Comparison of ENCODE assay signal across 18 cellular contexts in the genomic region with DNA sequence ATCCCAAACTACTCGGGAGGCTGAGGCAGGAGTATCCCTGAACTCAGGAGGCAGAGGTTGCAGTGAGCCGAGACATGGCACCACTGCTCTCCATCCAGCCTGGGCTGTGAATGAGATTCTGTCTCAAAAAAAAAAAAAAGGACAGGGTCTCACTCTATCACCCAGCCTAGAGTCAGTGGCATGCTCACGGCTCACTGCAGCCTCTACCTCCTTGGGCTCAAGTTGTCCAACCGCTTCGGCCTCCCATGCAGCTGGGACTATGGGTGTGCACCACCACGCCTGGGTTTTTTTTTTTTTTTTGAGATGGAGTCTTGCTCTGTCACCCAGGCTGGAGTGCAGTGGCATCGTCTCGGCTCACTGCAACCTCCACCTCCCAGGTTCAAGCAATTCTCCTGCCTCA. TPM values are rescaled to one million over a fixed set of nuclear protein-coding genes. Genes with fewer than 3 reads are reported as not detected.
DNase-seq lines count a peak whose midpoint lies in the region; ATAC-seq and TF ChIP-seq lines count a peak whose summit lies in the region.
"Had no signal": no experiment of that assay in that cellular context is flagged by ENCODE, and none has a peak within 500 bp of the region (broad histone marks: within the 10 kb centered on the region; RNA-seq: fewer than 3 reads in every experiment).

No MANE protein-coding gene starts in this region.

- H3K4me3 ChIP-seq in left ventricle myocardium inferior = no peak overlapping the region
- H3K4me3 ChIP-seq in HEK293 (ENCODE audit: low read depth, low read length) = no peak overlapping the region
- H3K4me3 ChIP-seq: BLaER1, GM12878, GM23248 had no signal

- POLR2A ChIA-PET in HEK293 (lab: Yijun Ruan, JAX) = interaction anchor here (0.6 to 3.2 kb wide), 2 partner anchors 13 to 17 kb away, joined by 9 to 17 read pairs; no protein-coding TSS in a partner anchor
- POLR2A ChIA-PET in RWPE1 (lab: Yijun Ruan, JAX; ENCODE audit: low non-redundant PET) = no interaction called here

- H3K27ac ChIP-seq in left ventricle myocardium inferior (replicated peaks) (no peak overlapping the region), HEK293 (ENCODE audit: extremely low read depth, low read depth, low read length) (no peak overlapping the region), RWPE1 (peak overlapping the region; percentile 99)
- H3K27ac ChIP-seq: BLaER1, C4-2B, GM23248 had no signal

- CTCF ChIA-PET in HEK293 (lab: Yijun Ruan, JAX) = no interaction called here
- CTCF ChIA-PET in RWPE1 (lab: Yijun Ruan, JAX) = interaction anchor here (1.1 kb wide), 1 partner anchor 16 kb away, joined by 3 read pairs; no protein-coding TSS in a partner anchor

- peaks cover 10% of the 10 kb centered on the region for H3K9me3 ChIP-seq in left ventricle myocardium inferior (replicated peaks)
- no peaks in the 10 kb centered on the region for H3K9me3 ChIP-seq in HEK293 (ENCODE audit: control insufficient read depth, insufficient read depth, low read depth, low read length)

- H3K4me1 ChIP-seq in left ventricle myocardium inferior = peaks cover 48% of the 10 kb centered on the region
- H3K4me1 ChIP-seq in HEK293 (ENCODE audit: control insufficient read depth, insufficient read depth, low read length) = peaks cover 7% of the 10 kb centered on the region
- H3K4me1 ChIP-seq: Caco-2 had no signal

- ATAC-seq in left ventricle myocardium superior (no peak), HG02623 (IDR thresholded peaks at IDR 0.05; ENCODE audit: unreplicated experiment) (no peak), HG03196 (IDR thresholded peaks at IDR 0.05; ENCODE audit: unreplicated experiment) (no peak)
- ATAC-seq: CD8-positive, alpha-beta T cell; GM12878 had no signal

- intact Hi-C loops in left ventricle myocardium superior (cut with micrococcal nuclease) (no loop called here), left ventricle myocardium inferior (cut with micrococcal nuclease) (no loop called here)

- H3K36me3 ChIP-seq in left ventricle myocardium inferior (peaks cover 33% of the 10 kb centered on the region), HEK293 (ENCODE audit: control insufficient read depth in 2 of 2, insufficient read depth in 1 of 2, low read length in 2 of 2) (peaks cover 0 to 33% of the 10 kb centered on the region in 2 experiments; a peak in 1 of 3 replicates)

- peak; percentile 21 for DNase-seq in left ventricle myocardium superior
- no peak for DNase-seq in left ventricle myocardium inferior
- no peak for DNase-seq in RWPE1 (ENCODE audit: low spot score)
- DNase-seq in stimulated activated naive CD4-positive, alpha-beta T cell (lab: John Stamatoyannopoulos, UW) = no peak
- DNase-seq: Caco-2; CD4-positive, CD25-positive, alpha-beta regulatory T cell; CD8-positive, alpha-beta T cell; DMS153; DND-41; GM23248; H7; HCEC 1CT had no signal

- TF ChIP-seq CTCF in left ventricle myocardium inferior (IDR thresholded peaks at IDR 0.05; ENCODE audit: borderline replicate concordance) (no peak), HEK293 (tag by site-specific recombination; IDR thresholded peaks at IDR 0.05) (no peak), RWPE1 (conservative IDR thresholded peaks at IDR 0.05; ENCODE audit: low read depth) (no peak)

- no peaks in the 10 kb centered on the region for H3K27me3 ChIP-seq in left ventricle myocardium inferior (ENCODE audit: low read depth)
- H3K27me3 ChIP-seq: BLaER1 had no signal

TF ChIP-seq in HEK293, 187 proteins besides CTCF, POLR2A, EP300 and RAD21:
- no peak for TF ChIP-seq ZNF169 (tag by site-specific recombination; IDR thresholded peaks at IDR 0.05)
- TF ChIP-seq, protein P1, sequence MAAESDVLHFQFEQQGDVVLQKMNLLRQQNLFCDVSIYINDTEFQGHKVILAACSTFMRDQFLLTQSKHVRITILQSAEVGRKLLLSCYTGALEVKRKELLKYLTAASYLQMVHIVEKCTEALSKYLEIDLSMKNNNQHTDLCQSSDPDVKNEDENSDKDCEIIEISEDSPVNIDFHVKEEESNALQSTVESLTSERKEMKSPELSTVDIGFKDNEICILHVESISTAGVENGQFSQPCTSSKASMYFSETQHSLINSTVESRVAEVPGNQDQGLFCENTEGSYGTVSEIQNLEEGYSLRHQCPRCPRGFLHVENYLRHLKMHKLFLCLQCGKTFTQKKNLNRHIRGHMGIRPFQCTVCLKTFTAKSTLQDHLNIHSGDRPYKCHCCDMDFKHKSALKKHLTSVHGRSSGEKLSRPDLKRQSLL (tag by site-specific recombination; IDR thresholded peaks at IDR 0.05) = peak; percentile 67; the same call in 1 of the 2 replicates

RNA-seq across cellular contexts. Expression of a gene that starts 14.6 kb away (rescaled TPM):
- total RNA-seq in left ventricle myocardium superior (272 TPM), left ventricle myocardium inferior (200 TPM)

RNA-seq across cellular contexts. Expression of a gene that starts 20.9 kb away (rescaled TPM):
- total RNA-seq in left ventricle myocardium superior (65.6 TPM), left ventricle myocardium inferior (53.4 TPM)

RNA-seq across cellular contexts. Expression of a gene that starts 59.7 kb away (rescaled TPM):
- 17.5 TPM for total RNA-seq in left ventricle myocardium superior
- total RNA-seq in left ventricle myocardium inferior = 16.1 TPM
